Comparison of ENCODE assay signal across 8 cellular contexts in the genomic region with DNA sequence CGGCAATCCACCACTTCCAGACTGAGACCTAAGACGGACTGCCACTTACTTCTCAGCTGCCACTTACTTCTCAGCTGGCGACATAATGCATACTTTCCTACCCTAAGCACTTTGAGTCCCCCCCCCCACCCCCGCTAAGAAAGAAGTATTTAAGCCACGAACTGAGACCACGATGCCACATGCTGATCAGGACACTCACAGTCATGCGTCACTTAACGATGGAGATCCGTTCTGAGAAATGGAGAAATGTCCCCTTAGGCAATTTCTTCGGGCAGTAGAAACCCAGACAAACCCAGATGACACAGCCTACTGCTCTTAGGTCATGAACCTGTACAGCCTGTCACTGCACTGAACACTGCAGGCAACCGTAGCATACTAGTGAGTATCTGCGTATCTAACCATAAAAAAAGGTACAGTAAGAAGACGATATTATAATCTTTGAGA. TPM values are rescaled to one million over a fixed set of nuclear protein-coding genes. Genes with fewer than 3 reads are reported as not detected.
DNase-seq lines count a peak whose midpoint lies in the region; ATAC-seq and TF ChIP-seq lines count a peak whose summit lies in the region.

No MANE protein-coding gene starts in this region.

- no peaks in the 10 kb centered on the region for H3K9me3 ChIP-seq in BE2C
- H3K9me3 ChIP-seq in SJCRH30 (replicated peaks) = no peaks in the 10 kb centered on the region
- H3K9me3 ChIP-seq in hepatocyte (ENCODE audit: low read depth) = no peaks in the 10 kb centered on the region

- H3K4me1 ChIP-seq in BE2C (no peaks in the 10 kb centered on the region), SJCRH30 (peaks cover 5% of the 10 kb centered on the region; the same call in 1 of the 2 replicates), hepatocyte (ENCODE audit: insufficient read depth) (peaks cover 27% of the 10 kb centered on the region)

- H4K20me1 ChIP-seq in hepatocyte (ENCODE audit: insufficient read depth, poor library complexity, severe bottlenecking) = peaks cover 47% of the 10 kb centered on the region

- peaks cover 55% of the 10 kb centered on the region for H3K79me2 ChIP-seq in hepatocyte

- in situ Hi-C loops in astrocyte of the cerebellum (cut with HindIII; ENCODE audit: low sequenced_read_pairs) = no loop called here

- peaks cover 4% of the 10 kb centered on the region for H3K36me3 ChIP-seq in BE2C
- no peaks in the 10 kb centered on the region for H3K36me3 ChIP-seq in SJCRH30
- H3K36me3 ChIP-seq in hepatocyte (replicated peaks; ENCODE audit: insufficient read depth, low read depth) = no peaks in the 10 kb centered on the region

- peak overlapping the region; percentile 96 for H3K4me3 ChIP-seq in BE2C (ENCODE audit: low read depth, low read length)
- H3K4me3 ChIP-seq in SJCRH30 = peak overlapping the region; percentile 77
- H3K4me3 ChIP-seq in astrocyte of the cerebellum (ENCODE audit: low read depth, low read length) = peak overlapping the region; percentile 93
- H3K4me3 ChIP-seq in hepatocyte = peak overlapping the region; percentile 87
- H3K4me3 ChIP-seq in skeletal muscle cell (ENCODE audit: low read depth, low read length) = peak overlapping the region; percentile 90

- TF ChIP-seq CTCF in BE2C (IDR thresholded peaks at IDR 0.05; ENCODE audit: low read depth, low read length) (no peak), astrocyte of the cerebellum (IDR thresholded peaks at IDR 0.05; ENCODE audit: low read depth, low read length, missing control alignments) (no peak), hepatocyte (IDR thresholded peaks at IDR 0.05; ENCODE audit: poor library complexity) (no peak)

- ATAC-seq in GM18907 (IDR thresholded peaks at IDR 0.05; ENCODE audit: unreplicated experiment) (peak; percentile 49), HG03378 (IDR thresholded peaks at IDR 0.05; ENCODE audit: unreplicated experiment) (peak; percentile 39)

- DNase-seq in BE2C (peak; percentile 27), SJCRH30 (peak; percentile 13 to 45), astrocyte of the cerebellum (ENCODE audit: low read depth) (no peak), hepatocyte (ENCODE audit: low spot score) (peak; percentile 56), skeletal muscle cell (ENCODE audit: low read depth) (no peak), NCI-H2227 treated with DMSO at 0.1 percent for 48 hours (lab: John Stamatoyannopoulos, UW) (no peak)

- H3K27me3 ChIP-seq in BE2C = no peaks in the 10 kb centered on the region
- no peaks in the 10 kb centered on the region for H3K27me3 ChIP-seq in SJCRH30
- H3K27me3 ChIP-seq in hepatocyte = no peaks in the 10 kb centered on the region

- H3K27ac ChIP-seq in SJCRH30 (peak overlapping the region; percentile 61), hepatocyte (peak overlapping the region; percentile 95)

- 2% methylated on average over 13 of the region's 13 CpGs for WGBS in hepatocyte (ENCODE audit: low lambda C conversion rate, missing lambda C conversion rate)

- H3K9me2 ChIP-seq in hepatocyte (replicated peaks; ENCODE audit: insufficient read depth) = no peaks in the 10 kb centered on the region

- peak overlapping the region; percentile 87 for H3K4me2 ChIP-seq in hepatocyte

- peak overlapping the region; percentile 36 for H2AFZ ChIP-seq in hepatocyte

RNA-seq across cellular contexts. Expression of a gene that starts 0.7 kb away (rescaled TPM):
- 50.2 TPM for polyA plus RNA-seq in BE2C (2012; ENCODE audit: insufficient read depth, insufficient read length, low read depth)
- 27.3 and 28.1 TPM in 2 replicates for total RNA-seq in SJCRH30 (2014; rRNA removed; shearing (Covaris generic))
- 123 and 127 TPM in 2 replicates for total RNA-seq in hepatocyte
- 78.8 and 83.6 TPM in 2 replicates for polyA plus RNA-seq in hepatocyte

RNA-seq across cellular contexts. Expression of a gene that starts 45.1 kb away (rescaled TPM):
- not detected for polyA plus RNA-seq in BE2C (2012; ENCODE audit: insufficient read depth, insufficient read length, low read depth)
- total RNA-seq in SJCRH30 (2014; rRNA removed; shearing (Covaris generic)) = not detected in 2 replicates
- total RNA-seq in hepatocyte = not detected in 2 replicates
- not detected in 2 replicates for polyA plus RNA-seq in hepatocyte

Comparison
In these comparisons a context has a peak if more than half of its experiments do, and no peak if none do; other contexts are left out.
1. DNase-seq: peak in BE2C (single experiment), SJCRH30 (2 of 2) and hepatocyte (single experiment); none in astrocyte of the cerebellum (single experiment), skeletal muscle cell (single experiment) and NCI-H2227 treated with DMSO at 0.1 percent for 48 hours (single experiment).
2. Peak in every context shown above with its lines, with median percentiles within 50 percentile points of each other: H3K4me3 ChIP-seq.